Comparison of ENCODE assay signal across 8 cellular contexts in the genomic region with DNA sequence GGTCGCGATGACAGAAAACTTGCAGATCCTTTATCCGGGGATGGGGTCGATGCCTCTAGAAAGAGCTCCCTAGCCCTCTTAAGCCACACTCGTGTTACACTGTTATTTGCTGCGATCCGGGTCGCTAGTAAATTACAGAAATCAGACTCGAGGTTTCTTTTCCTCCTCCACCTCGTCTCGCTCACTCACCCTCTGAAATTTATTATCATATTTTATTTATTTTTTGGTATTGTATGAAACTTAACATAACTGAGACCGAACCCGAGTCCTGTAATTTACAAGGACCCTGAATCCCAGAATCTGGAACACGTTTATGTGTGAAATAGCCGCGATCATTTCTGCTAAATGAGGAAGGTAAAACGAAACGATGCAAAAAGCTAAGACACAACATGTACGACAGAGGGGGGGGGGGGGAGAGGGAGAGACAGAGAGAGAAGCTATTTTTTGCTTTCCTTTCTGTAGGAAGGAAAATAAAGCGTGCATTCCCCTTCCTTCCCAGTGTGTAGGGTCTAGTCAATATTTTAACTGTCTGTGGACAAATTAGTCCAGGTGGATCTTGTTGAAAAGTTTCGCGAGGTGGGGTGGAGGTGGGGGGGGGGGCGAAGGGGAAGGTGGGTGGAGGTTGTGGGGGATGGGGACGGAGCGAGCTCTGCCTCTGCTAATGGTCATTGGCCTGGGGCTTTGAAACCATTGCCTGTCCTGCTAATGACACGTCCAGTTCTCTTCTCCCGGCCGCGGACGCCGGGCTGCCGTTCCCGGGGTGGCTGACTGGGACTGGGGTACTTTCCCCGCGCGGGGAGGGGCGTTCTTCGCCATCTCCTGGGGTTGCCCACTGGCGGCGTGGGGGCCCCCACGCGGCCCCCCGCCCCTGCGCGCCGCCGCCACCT. TPM values are rescaled to one million over a fixed set of nuclear protein-coding genes. Genes with fewer than 3 reads are reported as not detected.
DNase-seq lines count a peak whose midpoint lies in the region; FAIRE-seq and TF ChIP-seq lines count a peak whose summit lies in the region.

No MANE protein-coding gene starts in this region.

- H3K27ac ChIP-seq in CD4-positive, alpha-beta memory T cell (ENCODE audit: low read depth, low read length), result peak overlapping the region; percentile 87
- peak overlapping the region; percentile 83 for H3K27ac ChIP-seq in HL-60 (replicated peaks)
- peak overlapping the region; percentile 96 to 98 for H3K27ac ChIP-seq in prostate gland

- TF ChIP-seq CTCF in HL-60 (IDR thresholded peaks at IDR 0.05; ENCODE audit: insufficient read depth, low read length) (no peak), prostate gland (IDR thresholded peaks at IDR 0.05) (no peak)

- H3K27ac Mint-ChIP-seq in CD4-positive, alpha-beta memory T cell, result peak overlapping the region; percentile 88 to 97 (median 95)

- H3K27me3 Mint-ChIP-seq in CD4-positive, alpha-beta memory T cell, result no peaks in the 10 kb centered on the region

- no peaks in the 10 kb centered on the region for H3K9me3 ChIP-seq in CD4-positive, alpha-beta memory T cell (ENCODE audit: control insufficient read depth in 1 of 2, low read length in 2 of 2)
- no peaks in the 10 kb centered on the region for H3K9me3 ChIP-seq in prostate gland

- no peaks in the 10 kb centered on the region for H3K36me3 ChIP-seq in CD4-positive, alpha-beta memory T cell (ENCODE audit: insufficient read depth, low read length)
- no peaks in the 10 kb centered on the region for H3K36me3 ChIP-seq in prostate gland

- H3K4me3 Mint-ChIP-seq in CD4-positive, alpha-beta memory T cell, result peak overlapping the region; percentile 93 to 98 (median 94)

- WGBS in prostate gland, result under 1% methylated on average over 47 of the region's 47 CpGs

- POLR2A ChIA-PET in CD4-positive, alpha-beta memory T cell (lab: Charles Lee; ENCODE audit: partially characterized antibody), result interaction anchor here (0.6 to 2.0 kb wide), 10 partner anchors 9 to 1067 kb away, joined by 3 to 11 read pairs (median 4); a partner anchor contains a TSS

- intact Hi-C loops in CD4-positive, alpha-beta memory T cell (cut with micrococcal nuclease), result loop anchor here (2.0 to 10.0 kb wide), 6 partner anchors 250 to 1772 kb away; a partner anchor contains a TSS
- intact Hi-C loops in prostate gland (cut with DNase I), result loop anchor here (2.0 to 5.0 kb wide), 2 partner anchors 94 to 287 kb away; no protein-coding TSS in a partner anchor

- peak; percentile 26 for TF ChIP-seq POLR2A in prostate gland (IDR thresholded peaks at IDR 0.05)

- H3K27me3 ChIP-seq in CD4-positive, alpha-beta memory T cell (ENCODE audit: insufficient read depth, low read length), result no peaks in the 10 kb centered on the region
- no peaks in the 10 kb centered on the region for H3K27me3 ChIP-seq in HL-60 (ENCODE audit: insufficient read depth, poor library complexity, severe bottlenecking)
- no peaks in the 10 kb centered on the region for H3K27me3 ChIP-seq in prostate gland (replicated peaks; ENCODE audit: insufficient read depth)

- no peak for FAIRE-seq in GM19239 (lab: Jason Lieb, UNC)

- peaks cover 4 to 25% of the 10 kb centered on the region in 2 donors for H3K36me3 Mint-ChIP-seq in CD4-positive, alpha-beta memory T cell

- peak overlapping the region; percentile 70 to 88 for H3K4me3 ChIP-seq in CD4-positive, alpha-beta memory T cell (ENCODE audit: low read length in 2 of 2)
- H3K4me3 ChIP-seq in HL-60 (replicated peaks; ENCODE audit: insufficient read depth, low read length) (peak overlapping the region; percentile 82), prostate gland (peak overlapping the region; percentile 84 to 95)

- CTCF ChIA-PET in CD4-positive, alpha-beta memory T cell (lab: Charles Lee; ENCODE audit: partially characterized antibody), result interaction anchor here (0.9 kb wide), 3 partner anchors 50 to 95 kb away, joined by 3 to 5 read pairs (median 3); no protein-coding TSS in a partner anchor

- H3K4me1 Mint-ChIP-seq in CD4-positive, alpha-beta memory T cell, result peaks cover 27 to 40% (median 34%) of the 10 kb centered on the region in 4 donors

- H3K9me3 Mint-ChIP-seq in CD4-positive, alpha-beta memory T cell, result no peaks in the 10 kb centered on the region

- peak; percentile 45 to 72 (median 53) for DNase-seq in CD4-positive, alpha-beta memory T cell
- DNase-seq in HL-60 (ENCODE audit: low read depth in 1 of 2, low spot score in 1 of 2) (peak in 1 of 2 experiments; percentile 29), T-helper 1 cell (peak; percentile 29 to 55 (median 40)), anterior cingulate cortex (lab: John Stamatoyannopoulos, UW) (peak in 43 of 58 donors; percentile 5 to 60 (median 33)), hepatic stellate cell (ENCODE audit: low spot score) (peak; percentile 45), prostate gland (ENCODE audit: low spot score) (peak; percentile 69), GM19239 (ENCODE audit: insufficient read length, low spot score) (no peak), NCI-H187 treated with DMSO at 0.1 percent for 48 hours (lab: John Stamatoyannopoulos, UW) (no peak)

- peaks cover 33% of the 10 kb centered on the region for H3K4me1 ChIP-seq in CD4-positive, alpha-beta memory T cell (ENCODE audit: insufficient read depth, low read length)
- peaks cover 5% of the 10 kb centered on the region for H3K4me1 ChIP-seq in prostate gland (replicated peaks)

RNA-seq across cellular contexts. Expression of a gene that starts 1.7 kb away (rescaled TPM):
- total RNA-seq in CD4-positive, alpha-beta memory T cell, result 10 to 100 TPM; 93.9 to 99.1 TPM
- 100 to 1,000 TPM in 1 of 2 donors, 10 to 100 TPM in 1; 85.4 to 101 TPM for polyA plus RNA-seq in CD4-positive, alpha-beta memory T cell
- 100 to 1,000 TPM in 1 of 2 donors, 10 to 100 TPM in 1; 94.7 to 226 TPM for total RNA-seq in prostate gland

Comparison
In these comparisons a context has a peak if more than half of its experiments do, and no peak if none do; other contexts are left out.
1. DNase-seq: peak in CD4-positive, alpha-beta memory T cell (5 of 5), T-helper 1 cell (5 of 5), anterior cingulate cortex (43 of 58), hepatic stellate cell (single experiment) and prostate gland (single experiment); none in GM19239 (single experiment) and NCI-H187 treated with DMSO at 0.1 percent for 48 hours (single experiment).
2. Peak in every context shown above with its lines, with median percentiles within 50 percentile points of each other: H3K27ac ChIP-seq and H3K4me3 ChIP-seq.